15 cellular contexts compared by ENCODE assay signal in the genomic region with DNA sequence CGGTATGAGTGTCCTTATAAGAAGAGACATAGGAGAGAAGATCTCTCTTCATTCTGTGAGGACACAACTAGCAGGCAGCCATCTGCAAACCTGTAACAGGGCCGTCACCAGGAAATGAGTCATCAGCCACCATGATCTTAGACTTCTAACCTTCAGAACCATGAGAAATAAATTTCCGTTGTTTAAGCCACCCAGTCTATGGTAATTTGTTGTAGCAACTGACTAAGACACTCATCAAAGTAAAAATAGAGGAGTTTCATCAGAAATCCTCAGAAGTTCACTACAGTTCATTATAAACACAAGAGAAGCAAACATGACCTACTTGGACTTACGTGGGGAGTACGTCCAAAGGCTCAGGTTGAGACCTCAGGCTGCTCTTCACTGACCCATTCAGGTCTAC.
DNase-seq lines count a peak whose midpoint lies in the region; ATAC-seq and TF ChIP-seq lines count a peak whose summit lies in the region.
"Had no signal": no experiment of that assay in that cellular context is flagged by ENCODE, and none has a peak within 500 bp of the region (broad histone marks: within the 10 kb centered on the region; RNA-seq: fewer than 3 reads in every experiment).

No MANE protein-coding gene starts in this region.

- H3K27me3 Mint-ChIP-seq in osteocyte (ENCODE audit: unreplicated experiment), result no peaks in the 10 kb centered on the region

- TF ChIP-seq CTCF in mammary epithelial cell (conservative IDR thresholded peaks at IDR 0.05 in 1 of 2, IDR thresholded peaks at IDR 0.05 in 1 of 2; ENCODE audit: extremely low read depth in 1 of 2, insufficient read depth in 1 of 2, low read depth in 1 of 2, low read length in 2 of 2), result no peak
- no peak for TF ChIP-seq CTCF in osteocyte (IDR thresholded peaks at IDR 0.05)

- peak; percentile 88 for DNase-seq in GM04503 (ENCODE audit: low read depth)
- DNase-seq in Jurkat, Clone E6-1 (ENCODE audit: low read depth, low spot score), result peak; percentile 36
- peak; percentile 62 for DNase-seq in mammary epithelial cell
- DNase-seq in osteocyte (ENCODE audit: extremely low spot score, unreplicated experiment), result no peak
- no peak for DNase-seq in NCI-H526 treated with DMSO at 0.1 percent for 48 hours (lab: John Stamatoyannopoulos, UW)
- DNase-seq in central memory CD4-positive, alpha-beta T cell, result no peak
- DNase-seq: dorsolateral prefrontal cortex, GF-D8, NCI-H187 treated with DMSO at 0.1 percent for 48 hours had no signal

- 82% methylated on average over 5 of the region's 5 CpGs for WGBS in mammary epithelial cell (ENCODE audit: low coverage, missing lambda C conversion rate)

- H3K27ac ChIP-seq in mammary epithelial cell (ENCODE audit: insufficient read depth, low read depth, low read length), result no peak overlapping the region
- H3K27ac ChIP-seq: dorsolateral prefrontal cortex, VCaP had no signal

- no peaks in the 10 kb centered on the region for H4K20me1 ChIP-seq in mammary epithelial cell (ENCODE audit: insufficient read depth, low read length)

- H3K36me3 ChIP-seq in mammary epithelial cell (ENCODE audit: insufficient read depth, low read length), result no peaks in the 10 kb centered on the region

- H3K4me3 ChIP-seq in Jurkat, Clone E6-1 (ENCODE audit: low read length), result no peak overlapping the region
- no peak overlapping the region for H3K4me3 ChIP-seq in mammary epithelial cell (replicated peaks in 1 of 3; ENCODE audit: insufficient read depth in 1 of 3, low read depth in 2 of 3, low read length in 3 of 3)
- H3K4me3 ChIP-seq: dorsolateral prefrontal cortex had no signal

- no peaks in the 10 kb centered on the region for H3K9me3 ChIP-seq in mammary epithelial cell (replicated peaks; ENCODE audit: insufficient read depth, low read length)

- H3K36me3 Mint-ChIP-seq in osteocyte (ENCODE audit: unreplicated experiment), result peaks cover 69% of the 10 kb centered on the region

- no peak overlapping the region for H3K9ac ChIP-seq in mammary epithelial cell (ENCODE audit: insufficient read depth, low read length)

- H3K27me3 ChIP-seq in mammary epithelial cell (ENCODE audit: insufficient read depth, low read length), result no peaks in the 10 kb centered on the region
- H3K27me3 ChIP-seq: dorsolateral prefrontal cortex had no signal

- ATAC-seq in GM19324 (IDR thresholded peaks at IDR 0.05; ENCODE audit: low FRiP score, unreplicated experiment) (no peak), HG03571 (IDR thresholded peaks at IDR 0.05; ENCODE audit: unreplicated experiment) (no peak)
- ATAC-seq: Panc1 had no signal

- H3K4me2 ChIP-seq in mammary epithelial cell (ENCODE audit: insufficient read depth, low read depth, low read length), result no peak overlapping the region

- H3K4me1 Mint-ChIP-seq in osteocyte (ENCODE audit: unreplicated experiment), result peaks cover 24% of the 10 kb centered on the region
- H3K4me1 Mint-ChIP-seq: nephron had no signal

- H3K9me3 Mint-ChIP-seq in osteocyte (ENCODE audit: unreplicated experiment), result no peaks in the 10 kb centered on the region
- H3K9me3 Mint-ChIP-seq: nephron had no signal

- intact Hi-C loops in mammary epithelial cell (cut with micrococcal nuclease), result no loop called here

- peak overlapping the region; percentile 63 for H2AFZ ChIP-seq in mammary epithelial cell (ENCODE audit: low read depth, low read length)

- no peak overlapping the region for H3K4me3 Mint-ChIP-seq in osteocyte (ENCODE audit: unreplicated experiment)
- H3K4me3 Mint-ChIP-seq: activated T-helper 1 cell treated with anti-CD3 and anti-CD28 coated beads, Interleukin-12 subunit alpha, Interleukin-12 subunit beta, Interleukin-2, Interleukin-4 antibody, amounts not matched to agents 30 ng/mL and 10 ng/mL and 1 ng/mL, durations not matched to agents 14 hours and 24 hours and 36 hours; nephron had no signal

- H3K27ac Mint-ChIP-seq in osteocyte (ENCODE audit: unreplicated experiment), result peak overlapping the region; percentile 65
- H3K27ac Mint-ChIP-seq: nephron had no signal

- H3K79me2 ChIP-seq in mammary epithelial cell (ENCODE audit: insufficient read depth, low read length), result no peaks in the 10 kb centered on the region

- CTCF ChIA-PET in mammary epithelial cell (lab: Charles Lee; ENCODE audit: low non-redundant PET), result no interaction called here

- no TSS peak for BruUV-seq in mammary epithelial cell (replicated peaks; lab: Mats Ljungman, UMichigan)

- peaks cover 5% of the 10 kb centered on the region for H3K4me1 ChIP-seq in mammary epithelial cell (ENCODE audit: insufficient read depth, low read length)

- dilution Hi-C loops in mammary epithelial cell (cut with HindIII; ENCODE audit: low sequenced_read_pairs), result no loop called here

- in situ Hi-C loops in mammary epithelial cell (cut with MboI; ENCODE audit: low sequenced_read_pairs in 2 of 2), result no loop called here

Comparison
In these comparisons a context has a peak if more than half of its experiments do, and no peak if none do; other contexts are left out.
1. DNase-seq: peak in GM04503 (single experiment), Jurkat, Clone E6-1 (single experiment) and mammary epithelial cell (single experiment); none in osteocyte (single experiment), NCI-H526 treated with DMSO at 0.1 percent for 48 hours (single experiment) and central memory CD4-positive, alpha-beta T cell (single experiment).